In the genomic region with DNA sequence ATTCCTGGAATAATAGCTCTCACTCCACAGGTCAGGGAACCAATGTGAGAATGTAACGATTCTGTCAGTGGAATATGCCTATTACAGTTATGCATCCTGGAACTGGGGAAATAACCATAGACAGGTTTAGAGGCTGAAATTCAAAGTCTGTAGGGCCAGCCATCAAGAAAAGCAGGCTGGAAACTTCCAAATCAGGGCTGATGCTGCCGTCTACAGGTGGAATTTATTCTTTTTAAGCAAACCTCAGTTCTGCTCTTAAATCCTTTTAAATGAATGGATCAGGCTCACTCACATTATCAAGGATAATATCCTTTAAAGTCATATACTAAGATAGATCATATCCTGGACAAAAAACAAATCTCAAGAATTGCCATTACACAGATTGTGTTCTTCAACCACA, we compare ENCODE assay signal across 23 cellular contexts.
"Had no signal": no experiment of that assay in that cellular context is flagged by ENCODE, and none has a peak within 500 bp of the region (broad histone marks: within the 10 kb centered on the region; RNA-seq: fewer than 3 reads in every experiment).

No MANE protein-coding gene starts in this region.

- DNase-seq: effector CD4-positive, alpha-beta T cell; foreskin melanocyte; head of caudate nucleus; kidney; left cardiac atrium; left ventricle myocardium inferior; lower lobe of right lung; nucleus accumbens; ovary; sigmoid colon; stimulated activated CD4-positive, alpha-beta T cell treated with anti-CD3 and anti-CD28 coated beads, Interleukin-12 subunit alpha, Interleukin-12 subunit beta, amount 100 ng/mL, for 4 hours; stimulated activated naive CD4-positive, alpha-beta T cell; stomach; thyroid gland; upper lobe of left lung; uterus had no signal

- H3K27me3 Mint-ChIP-seq: memory B cell; natural killer cell treated with Interleukin-12 subunit alpha and Interleukin-12 subunit beta and Interleukin-15 and Interleukin-18, amount 100 ng/mL, for 72 hours had no signal

- H3K4me3 ChIP-seq: hepatocyte, left ventricle myocardium inferior, lower lobe of right lung, neural progenitor cell, ovary, right atrium auricular region, sigmoid colon, skin epidermis, stomach, thyroid gland, upper lobe of left lung, uterus had no signal

- H3K36me3 Mint-ChIP-seq: memory B cell; natural killer cell treated with Interleukin-12 subunit alpha and Interleukin-12 subunit beta and Interleukin-15 and Interleukin-18, amount 100 ng/mL, for 72 hours had no signal

- H3K9ac ChIP-seq: neural progenitor cell had no signal

- H3K4me1 ChIP-seq: left ventricle myocardium inferior, lower lobe of right lung, neural progenitor cell, right atrium auricular region, sigmoid colon, stomach, thyroid gland, upper lobe of left lung, uterus had no signal

- H3K79me2 ChIP-seq: hepatocyte had no signal

- H3K4me3 Mint-ChIP-seq: memory B cell; mesothelial cell of epicardium; natural killer cell treated with Interleukin-12 subunit alpha and Interleukin-12 subunit beta and Interleukin-15 and Interleukin-18, amount 100 ng/mL, for 72 hours; neural progenitor cell had no signal

- H3K27ac Mint-ChIP-seq: memory B cell; mesothelial cell of epicardium; natural killer cell treated with Interleukin-12 subunit alpha and Interleukin-12 subunit beta and Interleukin-15 and Interleukin-18, amount 100 ng/mL, for 72 hours; neural progenitor cell had no signal

- ATAC-seq: left cardiac atrium; lower lobe of right lung; natural killer cell treated with Interleukin-12 subunit alpha and Interleukin-12 subunit beta and Interleukin-15 and Interleukin-18, amount 100 ng/mL, for 72 hours had no signal

- H3K27me3 ChIP-seq: hepatocyte, neural progenitor cell, ovary, right atrium auricular region, sigmoid colon, stomach, thyroid gland, upper lobe of left lung, uterus had no signal

- H3K4me1 Mint-ChIP-seq: memory B cell, mesothelial cell of epicardium, neural progenitor cell had no signal

- H2AFZ ChIP-seq: hepatocyte, neural progenitor cell had no signal

- H3K27ac ChIP-seq: hepatocyte, left ventricle myocardium inferior, lower lobe of right lung, neural progenitor cell, ovary, right atrium auricular region, sigmoid colon, skin epidermis, stomach, thyroid gland, upper lobe of left lung, uterus had no signal

- H3K36me3 ChIP-seq: left ventricle myocardium inferior, lower lobe of right lung, neural progenitor cell, ovary, right atrium auricular region, sigmoid colon, stomach, thyroid gland, upper lobe of left lung, uterus had no signal

- H3K4me2 ChIP-seq: hepatocyte, neural progenitor cell had no signal

- H3K9me3 ChIP-seq: ovary, thyroid gland, uterus had no signal
